ENCODE assay signal across 8 cellular contexts in genomic region chr9:110048473-110048975, GRCh38.
A peak's percentile ranks its signal among the peaks of the same experiment; 100 is the strongest.
DNase-seq lines count a peak whose midpoint lies in the region; ATAC-seq lines count a peak whose summit lies in the region.

No MANE protein-coding gene starts in this region.

- H3K9ac ChIP-seq in Karpas-422 (ENCODE audit: low read length) (peak overlapping the region; percentile 59), rectal smooth muscle tissue (ENCODE audit: low read length) (peak overlapping the region; percentile 45)

- intact Hi-C loops in left ventricle myocardium superior (cut with micrococcal nuclease) = no loop called here

- ATAC-seq in GM21717 (IDR thresholded peaks at IDR 0.05; ENCODE audit: unreplicated experiment) = peak; percentile 78
- ATAC-seq in left ventricle myocardium superior = peak; percentile 97

- peak overlapping the region; percentile 71 for H3K4me3 ChIP-seq in Karpas-422 (ENCODE audit: low read length)
- peak overlapping the region; percentile 52 for H3K4me3 ChIP-seq in rectal smooth muscle tissue (ENCODE audit: low read length)
- H3K4me3 ChIP-seq in SJCRH30 = no peak overlapping the region

- H3K4me1 ChIP-seq in Karpas-422 (ENCODE audit: low read length) (peaks cover 23% of the 10 kb centered on the region), rectal smooth muscle tissue (ENCODE audit: control insufficient read depth, insufficient read depth, low read length) (peaks cover 2% of the 10 kb centered on the region), SJCRH30 (peaks cover 30% of the 10 kb centered on the region)

- H4K20me1 ChIP-seq in Karpas-422 (ENCODE audit: insufficient read depth, low read depth, low read length) = no peaks in the 10 kb centered on the region

- H3K4me2 ChIP-seq in Karpas-422 (ENCODE audit: low read depth, low read length, poor library complexity, severe bottlenecking) = peak overlapping the region; percentile 89

- peak overlapping the region; percentile 95; the same call in 1 of the 2 replicates for H2AFZ ChIP-seq in Karpas-422 (ENCODE audit: low read length)

- H3K27ac ChIP-seq in Karpas-422 (ENCODE audit: low read length) (no peak overlapping the region), rectal smooth muscle tissue (ENCODE audit: low read depth, low read length) (peak overlapping the region; percentile 57), SJCRH30 (no peak overlapping the region)

- H3K9me3 ChIP-seq in Karpas-422 (ENCODE audit: low read length) (no peaks in the 10 kb centered on the region), SJCRH30 (replicated peaks) (no peaks in the 10 kb centered on the region; the same call in 1 of the 2 replicates)

- H3K9me2 ChIP-seq in Karpas-422 (replicated peaks; ENCODE audit: insufficient read depth, low read length) = no peaks in the 10 kb centered on the region

- H3K36me3 ChIP-seq in Karpas-422 (ENCODE audit: insufficient read depth, low read length) (no peaks in the 10 kb centered on the region), rectal smooth muscle tissue (ENCODE audit: control insufficient read depth, insufficient read depth, low read length) (no peaks in the 10 kb centered on the region), SJCRH30 (0 out of 2 replicates have a peak, but pooled peaks cover 8% of the 10 kb centered on the region)

- no peaks in the 10 kb centered on the region for H3K79me2 ChIP-seq in Karpas-422 (ENCODE audit: low read length)

- no peaks in the 10 kb centered on the region for H3K27me3 ChIP-seq in Karpas-422 (ENCODE audit: low read length)
- H3K27me3 ChIP-seq in rectal smooth muscle tissue (ENCODE audit: control insufficient read depth, insufficient read depth, low read length) = peaks cover 3% of the 10 kb centered on the region
- H3K27me3 ChIP-seq in SJCRH30 = no peaks in the 10 kb centered on the region

- DNase-seq in Daoy (ENCODE audit: low read depth) (peak; percentile 92), Karpas-422 (peak; percentile 85), SW 1271 (lab: John Stamatoyannopoulos, UW) (peak; percentile 58 to 80), left ventricle myocardium superior (peak; percentile 89), SJCRH30 (no peak)
- peak; percentile 38 for DNase-seq in activated naive CD8-positive, alpha-beta T cell treated with anti-CD3 and anti-CD28 coated beads, Interleukin-2, amount 50 U/mL, for 16 hours (ENCODE audit: low read depth, low spot score)

Comparison
In these comparisons a context has a peak if more than half of its experiments do, and no peak if none do; other contexts are left out.
1. DNase-seq: peak in Daoy (single experiment), Karpas-422 (single experiment), SW 1271 (2 of 2), activated naive CD8-positive, alpha-beta T cell treated with anti-CD3 and anti-CD28 coated beads, Interleukin-2, amount 50 U/mL, for 16 hours (single experiment) and left ventricle myocardium superior (single experiment); none in SJCRH30 (0 of 2).